ENCODE assay signal across 1 cellular context in the genomic region with DNA sequence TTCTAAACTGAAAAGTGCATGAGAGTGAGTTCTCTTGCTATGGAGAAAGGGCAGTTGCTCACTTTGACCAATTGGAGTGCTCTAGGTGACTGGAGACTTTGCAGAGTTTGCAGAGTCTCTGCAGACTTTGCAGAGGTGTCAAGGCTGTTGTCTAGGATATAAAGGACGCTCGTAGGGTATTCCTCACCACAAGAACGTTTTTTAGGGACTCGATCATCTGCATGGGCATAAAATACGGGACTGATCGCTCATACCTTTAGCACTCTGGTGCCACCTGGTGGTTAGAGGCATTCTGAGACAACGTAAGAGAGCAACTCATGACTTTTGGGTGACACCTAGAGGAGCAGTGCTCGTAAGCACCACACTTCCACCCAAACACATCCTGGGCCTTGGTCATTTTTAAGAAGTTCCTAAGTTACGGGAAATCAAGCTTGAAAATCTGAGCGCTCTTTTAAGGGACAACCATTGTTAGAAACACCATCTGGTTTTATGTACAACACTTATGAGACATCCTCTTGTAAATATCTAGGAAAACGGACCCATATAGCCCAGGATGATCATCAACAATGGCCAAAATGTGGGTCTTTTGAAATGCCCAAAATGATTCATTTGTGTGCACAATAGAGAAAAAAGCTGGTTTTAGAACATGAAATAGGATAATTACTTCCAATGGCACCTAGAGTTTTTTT.
A peak's percentile ranks its signal among the peaks of the same experiment; 100 is the strongest.
TF ChIP-seq lines count a peak whose summit lies in the region.

No MANE protein-coding gene starts in this region.

TF ChIP-seq in HepG2, 621 proteins besides CTCF, POLR2A, EP300 and RAD21 (continued from another document and continues in another):
- TF ChIP-seq, protein P1, sequence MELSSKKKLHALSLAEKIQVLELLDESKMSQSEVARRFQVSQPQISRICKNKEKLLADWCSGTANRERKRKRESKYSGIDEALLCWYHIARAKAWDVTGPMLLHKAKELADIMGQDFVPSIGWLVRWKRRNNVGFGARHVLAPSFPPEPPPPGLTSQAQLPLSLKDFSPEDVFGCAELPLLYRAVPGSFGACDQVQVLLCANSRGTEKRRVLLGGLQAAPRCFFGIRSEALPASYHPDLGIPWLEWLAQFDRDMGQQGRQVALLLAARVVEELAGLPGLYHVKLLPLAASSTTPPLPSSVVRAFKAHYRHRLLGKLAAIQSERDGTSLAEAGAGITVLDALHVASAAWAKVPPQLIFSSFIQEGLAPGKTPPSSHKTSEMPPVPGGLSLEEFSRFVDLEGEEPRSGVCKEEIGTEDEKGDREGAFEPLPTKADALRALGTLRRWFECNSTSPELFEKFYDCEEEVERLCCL (CRISPR knock-in tag; IDR thresholded peaks at IDR 0.05; ENCODE audit: borderline replicate concordance): no peak
- TF ChIP-seq SATB2 (CRISPR knock-in tag; IDR thresholded peaks at IDR 0.05) (no peak), BCL6 (CRISPR knock-in tag; IDR thresholded peaks at IDR 0.05) (no peak; the same call in 1 of the 2 replicates), ZNF75D (CRISPR knock-in tag; IDR thresholded peaks at IDR 0.05; ENCODE audit: borderline replicate concordance) (no peak), RBFOX2 (IDR thresholded peaks at IDR 0.05; ENCODE audit: low read depth, low read length) (no peak), ZNF788 (CRISPR knock-in tag; IDR thresholded peaks at IDR 0.05; ENCODE audit: borderline replicate concordance) (no peak), STAG1 (CRISPR knock-in tag; IDR thresholded peaks at IDR 0.05) (peak; percentile 98), ZNF207 (IDR thresholded peaks at IDR 0.05; ENCODE audit: borderline replicate concordance) (no peak), SMARCC2 (IDR thresholded peaks at IDR 0.05) (no peak), MXD4 (CRISPR knock-in tag; IDR thresholded peaks at IDR 0.05) (no peak), CBFB (CRISPR knock-in tag; IDR thresholded peaks at IDR 0.05) (no peak), SMARCE1 (IDR thresholded peaks at IDR 0.05; ENCODE audit: borderline replicate concordance) (no peak), ZBTB7B (CRISPR knock-in tag; IDR thresholded peaks at IDR 0.05) (no peak), MAFK (conservative IDR thresholded peaks at IDR 0.05 in 1 of 2, IDR thresholded peaks at IDR 0.05 in 1 of 2; ENCODE audit: low read length in 2 of 2) (no peak), TSC22D2 (CRISPR knock-in tag; IDR thresholded peaks at IDR 0.05; ENCODE audit: borderline replicate concordance) (no peak), ZNF703 (CRISPR knock-in tag; IDR thresholded peaks at IDR 0.05; ENCODE audit: borderline replicate concordance) (no peak), CREB1 (IDR thresholded peaks at IDR 0.05) (no peak), CREB1 (CRISPR knock-in tag; IDR thresholded peaks at IDR 0.05) (0 out of 2 replicates have a peak, but pooled peaks have one; percentile 26), HMG20A (CRISPR knock-in tag; IDR thresholded peaks at IDR 0.05; ENCODE audit: borderline replicate concordance) (no peak), JUND (CRISPR knock-in tag; IDR thresholded peaks at IDR 0.05) (no peak), HDAC1 (CRISPR knock-in tag; IDR thresholded peaks at IDR 0.05) (no peak), SPEN (CRISPR knock-in tag; IDR thresholded peaks at IDR 0.05; ENCODE audit: low read depth) (no peak), HOXA9 (CRISPR knock-in tag; IDR thresholded peaks at IDR 0.05; ENCODE audit: borderline replicate concordance) (no peak), ZNF619 (CRISPR knock-in tag; IDR thresholded peaks at IDR 0.05) (no peak), MTA1 (CRISPR knock-in tag; IDR thresholded peaks at IDR 0.05; ENCODE audit: borderline replicate concordance) (no peak)
- TF ChIP-seq, protein P2, sequence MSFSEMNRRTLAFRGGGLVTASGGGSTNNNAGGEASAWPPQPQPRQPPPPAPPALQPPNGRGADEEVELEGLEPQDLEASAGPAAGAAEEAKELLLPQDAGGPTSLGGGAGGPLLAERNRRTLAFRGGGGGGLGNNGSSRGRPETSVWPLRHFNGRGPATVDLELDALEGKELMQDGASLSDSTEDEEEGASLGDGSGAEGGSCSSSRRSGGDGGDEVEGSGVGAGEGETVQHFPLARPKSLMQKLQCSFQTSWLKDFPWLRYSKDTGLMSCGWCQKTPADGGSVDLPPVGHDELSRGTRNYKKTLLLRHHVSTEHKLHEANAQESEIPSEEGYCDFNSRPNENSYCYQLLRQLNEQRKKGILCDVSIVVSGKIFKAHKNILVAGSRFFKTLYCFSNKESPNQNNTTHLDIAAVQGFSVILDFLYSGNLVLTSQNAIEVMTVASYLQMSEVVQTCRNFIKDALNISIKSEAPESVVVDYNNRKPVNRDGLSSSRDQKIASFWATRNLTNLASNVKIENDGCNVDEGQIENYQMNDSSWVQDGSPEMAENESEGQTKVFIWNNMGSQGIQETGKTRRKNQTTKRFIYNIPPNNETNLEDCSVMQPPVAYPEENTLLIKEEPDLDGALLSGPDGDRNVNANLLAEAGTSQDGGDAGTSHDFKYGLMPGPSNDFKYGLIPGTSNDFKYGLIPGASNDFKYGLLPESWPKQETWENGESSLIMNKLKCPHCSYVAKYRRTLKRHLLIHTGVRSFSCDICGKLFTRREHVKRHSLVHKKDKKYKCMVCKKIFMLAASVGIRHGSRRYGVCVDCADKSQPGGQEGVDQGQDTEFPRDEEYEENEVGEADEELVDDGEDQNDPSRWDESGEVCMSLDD (CRISPR knock-in tag; IDR thresholded peaks at IDR 0.05; ENCODE audit: borderline replicate concordance): no peak
- TF ChIP-seq, protein P3, sequence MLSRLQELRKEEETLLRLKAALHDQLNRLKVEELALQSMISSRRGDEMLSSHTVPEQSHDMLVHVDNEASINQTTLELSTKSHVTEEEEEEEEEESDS (CRISPR knock-in tag; IDR thresholded peaks at IDR 0.05; ENCODE audit: borderline replicate concordance): no peak
- TF ChIP-seq, protein P4, sequence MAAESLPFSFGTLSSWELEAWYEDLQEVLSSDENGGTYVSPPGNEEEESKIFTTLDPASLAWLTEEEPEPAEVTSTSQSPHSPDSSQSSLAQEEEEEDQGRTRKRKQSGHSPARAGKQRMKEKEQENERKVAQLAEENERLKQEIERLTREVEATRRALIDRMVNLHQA (CRISPR knock-in tag; IDR thresholded peaks at IDR 0.05): no peak
- TF ChIP-seq, protein P5, sequence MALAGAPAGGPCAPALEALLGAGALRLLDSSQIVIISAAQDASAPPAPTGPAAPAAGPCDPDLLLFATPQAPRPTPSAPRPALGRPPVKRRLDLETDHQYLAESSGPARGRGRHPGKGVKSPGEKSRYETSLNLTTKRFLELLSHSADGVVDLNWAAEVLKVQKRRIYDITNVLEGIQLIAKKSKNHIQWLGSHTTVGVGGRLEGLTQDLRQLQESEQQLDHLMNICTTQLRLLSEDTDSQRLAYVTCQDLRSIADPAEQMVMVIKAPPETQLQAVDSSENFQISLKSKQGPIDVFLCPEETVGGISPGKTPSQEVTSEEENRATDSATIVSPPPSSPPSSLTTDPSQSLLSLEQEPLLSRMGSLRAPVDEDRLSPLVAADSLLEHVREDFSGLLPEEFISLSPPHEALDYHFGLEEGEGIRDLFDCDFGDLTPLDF (CRISPR knock-in tag; IDR thresholded peaks at IDR 0.05): no peak
- TF ChIP-seq, protein P6, sequence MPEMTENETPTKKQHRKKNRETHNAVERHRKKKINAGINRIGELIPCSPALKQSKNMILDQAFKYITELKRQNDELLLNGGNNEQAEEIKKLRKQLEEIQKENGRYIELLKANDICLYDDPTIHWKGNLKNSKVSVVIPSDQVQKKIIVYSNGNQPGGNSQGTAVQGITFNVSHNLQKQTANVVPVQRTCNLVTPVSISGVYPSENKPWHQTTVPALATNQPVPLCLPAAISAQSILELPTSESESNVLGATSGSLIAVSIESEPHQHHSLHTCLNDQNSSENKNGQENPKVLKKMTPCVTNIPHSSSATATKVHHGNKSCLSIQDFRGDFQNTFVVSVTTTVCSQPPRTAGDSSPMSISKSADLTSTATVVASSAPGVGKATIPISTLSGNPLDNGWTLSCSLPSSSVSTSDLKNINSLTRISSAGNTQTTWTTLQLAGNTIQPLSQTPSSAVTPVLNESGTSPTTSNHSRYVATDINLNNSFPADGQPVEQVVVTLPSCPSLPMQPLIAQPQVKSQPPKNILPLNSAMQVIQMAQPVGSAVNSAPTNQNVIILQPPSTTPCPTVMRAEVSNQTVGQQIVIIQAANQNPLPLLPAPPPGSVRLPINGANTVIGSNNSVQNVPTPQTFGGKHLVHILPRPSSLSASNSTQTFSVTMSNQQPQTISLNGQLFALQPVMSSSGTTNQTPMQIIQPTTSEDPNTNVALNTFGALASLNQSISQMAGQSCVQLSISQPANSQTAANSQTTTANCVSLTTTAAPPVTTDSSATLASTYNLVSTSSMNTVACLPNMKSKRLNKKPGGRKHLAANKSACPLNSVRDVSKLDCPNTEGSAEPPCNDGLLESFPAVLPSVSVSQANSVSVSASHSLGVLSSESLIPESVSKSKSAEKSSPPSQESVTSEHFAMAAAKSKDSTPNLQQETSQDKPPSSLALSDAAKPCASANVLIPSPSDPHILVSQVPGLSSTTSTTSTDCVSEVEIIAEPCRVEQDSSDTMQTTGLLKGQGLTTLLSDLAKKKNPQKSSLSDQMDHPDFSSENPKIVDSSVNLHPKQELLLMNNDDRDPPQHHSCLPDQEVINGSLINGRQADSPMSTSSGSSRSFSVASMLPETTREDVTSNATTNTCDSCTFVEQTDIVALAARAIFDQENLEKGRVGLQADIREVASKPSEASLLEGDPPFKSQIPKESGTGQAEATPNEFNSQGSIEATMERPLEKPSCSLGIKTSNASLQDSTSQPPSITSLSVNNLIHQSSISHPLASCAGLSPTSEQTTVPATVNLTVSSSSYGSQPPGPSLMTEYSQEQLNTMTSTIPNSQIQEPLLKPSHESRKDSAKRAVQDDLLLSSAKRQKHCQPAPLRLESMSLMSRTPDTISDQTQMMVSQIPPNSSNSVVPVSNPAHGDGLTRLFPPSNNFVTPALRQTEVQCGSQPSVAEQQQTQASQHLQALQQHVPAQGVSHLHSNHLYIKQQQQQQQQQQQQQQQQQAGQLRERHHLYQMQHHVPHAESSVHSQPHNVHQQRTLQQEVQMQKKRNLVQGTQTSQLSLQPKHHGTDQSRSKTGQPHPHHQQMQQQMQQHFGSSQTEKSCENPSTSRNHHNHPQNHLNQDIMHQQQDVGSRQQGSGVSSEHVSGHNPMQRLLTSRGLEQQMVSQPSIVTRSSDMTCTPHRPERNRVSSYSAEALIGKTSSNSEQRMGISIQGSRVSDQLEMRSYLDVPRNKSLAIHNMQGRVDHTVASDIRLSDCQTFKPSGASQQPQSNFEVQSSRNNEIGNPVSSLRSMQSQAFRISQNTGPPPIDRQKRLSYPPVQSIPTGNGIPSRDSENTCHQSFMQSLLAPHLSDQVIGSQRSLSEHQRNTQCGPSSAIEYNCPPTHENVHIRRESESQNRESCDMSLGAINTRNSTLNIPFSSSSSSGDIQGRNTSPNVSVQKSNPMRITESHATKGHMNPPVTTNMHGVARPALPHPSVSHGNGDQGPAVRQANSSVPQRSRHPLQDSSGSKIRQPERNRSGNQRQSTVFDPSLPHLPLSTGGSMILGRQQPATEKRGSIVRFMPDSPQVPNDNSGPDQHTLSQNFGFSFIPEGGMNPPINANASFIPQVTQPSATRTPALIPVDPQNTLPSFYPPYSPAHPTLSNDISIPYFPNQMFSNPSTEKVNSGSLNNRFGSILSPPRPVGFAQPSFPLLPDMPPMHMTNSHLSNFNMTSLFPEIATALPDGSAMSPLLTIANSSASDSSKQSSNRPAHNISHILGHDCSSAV (CRISPR knock-in tag; IDR thresholded peaks at IDR 0.05; ENCODE audit: borderline replicate concordance): no peak
- TF ChIP-seq, protein P7, sequence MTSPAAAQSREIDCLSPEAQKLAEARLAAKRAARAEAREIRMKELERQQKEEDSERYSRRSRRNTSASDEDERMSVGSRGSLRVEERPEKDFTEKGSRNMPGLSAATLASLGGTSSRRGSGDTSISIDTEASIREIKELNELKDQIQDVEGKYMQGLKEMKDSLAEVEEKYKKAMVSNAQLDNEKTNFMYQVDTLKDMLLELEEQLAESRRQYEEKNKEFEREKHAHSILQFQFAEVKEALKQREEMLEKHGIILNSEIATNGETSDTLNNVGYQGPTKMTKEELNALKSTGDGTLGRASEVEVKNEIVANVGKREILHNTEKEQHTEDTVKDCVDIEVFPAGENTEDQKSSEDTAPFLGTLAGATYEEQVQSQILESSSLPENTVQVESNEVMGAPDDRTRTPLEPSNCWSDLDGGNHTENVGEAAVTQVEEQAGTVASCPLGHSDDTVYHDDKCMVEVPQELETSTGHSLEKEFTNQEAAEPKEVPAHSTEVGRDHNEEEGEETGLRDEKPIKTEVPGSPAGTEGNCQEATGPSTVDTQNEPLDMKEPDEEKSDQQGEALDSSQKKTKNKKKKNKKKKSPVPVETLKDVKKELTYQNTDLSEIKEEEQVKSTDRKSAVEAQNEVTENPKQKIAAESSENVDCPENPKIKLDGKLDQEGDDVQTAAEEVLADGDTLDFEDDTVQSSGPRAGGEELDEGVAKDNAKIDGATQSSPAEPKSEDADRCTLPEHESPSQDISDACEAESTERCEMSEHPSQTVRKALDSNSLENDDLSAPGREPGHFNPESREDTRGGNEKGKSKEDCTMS (CRISPR knock-in tag; conservative IDR thresholded peaks at IDR 0.05): no peak
